In genomic region chr10:95334793-95335120, GRCh38 we compare ENCODE assay signal across 14 cellular contexts. TPM values are rescaled to one million over a fixed set of nuclear protein-coding genes. Genes with fewer than 3 reads are reported as not detected.
DNase-seq lines count a peak whose midpoint lies in the region; ATAC-seq and TF ChIP-seq lines count a peak whose summit lies in the region.
"Had no signal": no experiment of that assay in that cellular context is flagged by ENCODE, and none has a peak within 500 bp of the region (broad histone marks: within the 10 kb centered on the region; RNA-seq: fewer than 3 reads in every experiment).

No MANE protein-coding gene starts in this region.

- H3K36me3 ChIP-seq in skeletal muscle tissue (ENCODE audit: control insufficient read depth in 3 of 3, insufficient read depth in 3 of 3, low read length in 3 of 3) = peaks cover 31 to 67% (median 38%) of the 10 kb centered on the region in 3 donors

- BruUV-seq in MCF 10A (replicated peaks; lab: Mats Ljungman, UMichigan) = no TSS peak

- no peaks in the 10 kb centered on the region for H3K27me3 Mint-ChIP-seq in MCF 10A (ENCODE audit: insufficient read depth, unreplicated experiment)
- peaks cover 0 to 5% (median 0%) of the 10 kb centered on the region in 5 donors for H3K27me3 Mint-ChIP-seq in naive thymus-derived CD8-positive, alpha-beta T cell

- H3K9ac ChIP-seq in skeletal muscle tissue (ENCODE audit: low read depth in 1 of 3, low read length in 3 of 3) = peak overlapping the region in 2 of 3 donors; percentile 11 to 68

- CTCF ChIA-PET in MCF 10A (lab: Yijun Ruan, JAX) = no interaction called here

- peak overlapping the region; percentile 81 for H3K27ac Mint-ChIP-seq in MCF 10A (ENCODE audit: low read depth, unreplicated experiment)
- no peak overlapping the region for H3K27ac Mint-ChIP-seq in naive thymus-derived CD8-positive, alpha-beta T cell
- H3K27ac Mint-ChIP-seq: activated T-helper 2 cell treated with anti-CD3 and anti-CD28 coated beads, Interferon-gamma antibody, Interleukin-2, Interleukin-4, amounts not matched to agents 10 μg/mL and 5 μg/mL and 100 μg/mL, durations not matched to agents 14 hours and 24 hours and 36 hours; natural killer cell had no signal

- H3K4me3 ChIP-seq in skeletal muscle tissue (ENCODE audit: low read length in 3 of 3) = peak overlapping the region in 1 of 3 donors; percentile 37
- H3K4me3 ChIP-seq: body of pancreas had no signal

- DNase-seq in G401 (ENCODE audit: low spot score) = peak; percentile 51
- DNase-seq in MCF 10A (ENCODE audit: unreplicated experiment) = no peak
- peak; percentile 9 for DNase-seq in hepatic stellate cell (ENCODE audit: low spot score)
- DNase-seq in naive thymus-derived CD8-positive, alpha-beta T cell = no peak
- DNase-seq in GM19238 (ENCODE audit: insufficient read length, low spot score) = no peak
- DNase-seq: DMS 273 treated with DMSO at 0.1 percent for 48 hours, MM.1S, natural killer cell, NCI-H2227 treated with DMSO at 0.1 percent for 48 hours had no signal

- TF ChIP-seq CTCF in MCF 10A (IDR thresholded peaks at IDR 0.05; ENCODE audit: unreplicated experiment) = no peak

- H3K27ac ChIP-seq in skeletal muscle tissue (ENCODE audit: low read depth, low read length) = peak overlapping the region; percentile 85

- H3K36me3 Mint-ChIP-seq in MCF 10A (ENCODE audit: insufficient read depth, unreplicated experiment) = no peaks in the 10 kb centered on the region
- H3K36me3 Mint-ChIP-seq in naive thymus-derived CD8-positive, alpha-beta T cell = no peaks in the 10 kb centered on the region
- H3K36me3 Mint-ChIP-seq: natural killer cell had no signal

- no peaks in the 10 kb centered on the region for H3K27me3 ChIP-seq in skeletal muscle tissue (ENCODE audit: control insufficient read depth in 3 of 3, insufficient read depth in 3 of 3, low read length in 3 of 3)
- H3K27me3 ChIP-seq: body of pancreas had no signal

- ATAC-seq in HG03039 (IDR thresholded peaks at IDR 0.05; ENCODE audit: unreplicated experiment) (no peak), HG03045 (IDR thresholded peaks at IDR 0.05; ENCODE audit: unreplicated experiment) (no peak)
- no peak for ATAC-seq in naive thymus-derived CD8-positive, alpha-beta T cell
- ATAC-seq: natural killer cell had no signal

- in situ Hi-C loops in G401 (cut with HindIII; ENCODE audit: low sequenced_read_pairs) = no loop called here

- H3K9me3 Mint-ChIP-seq in MCF 10A (ENCODE audit: unreplicated experiment) = no peaks in the 10 kb centered on the region
- H3K9me3 Mint-ChIP-seq in naive thymus-derived CD8-positive, alpha-beta T cell = no peaks in the 10 kb centered on the region
- H3K9me3 Mint-ChIP-seq: activated T-helper 2 cell treated with anti-CD3 and anti-CD28 coated beads, Interferon-gamma antibody, Interleukin-2, Interleukin-4, amounts not matched to agents 10 μg/mL and 5 μg/mL and 100 μg/mL, durations not matched to agents 14 hours and 24 hours and 36 hours; natural killer cell had no signal

- H3K4me1 Mint-ChIP-seq in MCF 10A (ENCODE audit: insufficient read depth, unreplicated experiment) = peaks cover 11% of the 10 kb centered on the region
- no peaks in the 10 kb centered on the region for H3K4me1 Mint-ChIP-seq in naive thymus-derived CD8-positive, alpha-beta T cell
- H3K4me1 Mint-ChIP-seq: natural killer cell had no signal

- H3K4me1 ChIP-seq in skeletal muscle tissue (ENCODE audit: control insufficient read depth in 3 of 3, insufficient read depth in 3 of 3, low read length in 3 of 3) = peaks cover 20 to 38% (median 34%) of the 10 kb centered on the region in 3 donors
- H3K4me1 ChIP-seq: body of pancreas had no signal

- no peaks in the 10 kb centered on the region for H3K9me3 ChIP-seq in skeletal muscle tissue (ENCODE audit: control insufficient read depth in 3 of 3, low read length in 3 of 3)
- H3K9me3 ChIP-seq: body of pancreas had no signal

- intact Hi-C loops in MCF 10A (cut with micrococcal nuclease) = no loop called here

- no peak overlapping the region for H3K4me3 Mint-ChIP-seq in MCF 10A (ENCODE audit: unreplicated experiment)
- no peak overlapping the region for H3K4me3 Mint-ChIP-seq in naive thymus-derived CD8-positive, alpha-beta T cell
- H3K4me3 Mint-ChIP-seq: natural killer cell had no signal

- POLR2A ChIA-PET in MCF 10A (lab: Yijun Ruan, JAX) = no interaction called here
- POLR2A ChIA-PET in naive thymus-derived CD8-positive, alpha-beta T cell (lab: Charles Lee) = no interaction called here

RNA-seq across cellular contexts. Expression of gene PDLIM1, which starts 44.0 kb away (rescaled TPM):
- not detected in 2 replicates for total RNA-seq in G401 (2014; rRNA removed; shearing (Covaris generic))
- total RNA-seq in MCF 10A (2022) (74.6 and 98.1 TPM in 2 replicates), skeletal muscle tissue (9.9 TPM)
- 1 to 10 TPM; 4.5 TPM for total RNA-seq in naive thymus-derived CD8-positive, alpha-beta T cell
- polyA plus RNA-seq in naive thymus-derived CD8-positive, alpha-beta T cell = 10 to 100 TPM in 1 of 3 donors, 1 to 10 TPM in 1, under 1 TPM in 1; 0.48 to 15.2 (median 1.1) TPM

Comparison
In these comparisons a context has a peak if more than half of its experiments do, and no peak if none do; other contexts are left out.
1. DNase-seq: peak in G401 (single experiment) and hepatic stellate cell (single experiment); none in MCF 10A (single experiment), naive thymus-derived CD8-positive, alpha-beta T cell (0 of 10) and GM19238 (single experiment).